In genomic region chr4:173536808-173537429, GRCh38 we compare ENCODE assay signal across 12 cellular contexts. TPM values are rescaled to one million over a fixed set of nuclear protein-coding genes. Genes with fewer than 3 reads are reported as not detected.
DNase-seq lines count a peak whose midpoint lies in the region; TF ChIP-seq lines count a peak whose summit lies in the region.
"Had no signal": no experiment of that assay in that cellular context is flagged by ENCODE, and none has a peak within 500 bp of the region (broad histone marks: within the 10 kb centered on the region; RNA-seq: fewer than 3 reads in every experiment).

No MANE protein-coding gene starts in this region.

- peaks cover 33% of the 10 kb centered on the region for H3K79me2 ChIP-seq in hepatocyte

- 0 out of 2 replicates have a peak, but pooled peaks have one; percentile 20 for TF ChIP-seq CTCF in WERI-Rb-1 (IDR thresholded peaks at IDR 0.05; ENCODE audit: low read depth, low read length)
- TF ChIP-seq CTCF in hepatocyte (IDR thresholded peaks at IDR 0.05; ENCODE audit: poor library complexity) = no peak
- no peak for TF ChIP-seq CTCF in uterus (IDR thresholded peaks at IDR 0.05)

- H3K27me3 ChIP-seq in WERI-Rb-1 (ENCODE audit: insufficient read depth, low read depth, severe bottlenecking) (no peaks in the 10 kb centered on the region), hepatocyte (peaks cover 85% of the 10 kb centered on the region), uterus (no peaks in the 10 kb centered on the region)

- no peak overlapping the region for H2AFZ ChIP-seq in hepatocyte

- H3K27ac ChIP-seq in WERI-Rb-1 (no peak overlapping the region), hepatocyte (no peak overlapping the region), uterus (peak overlapping the region; percentile 93 to 98)
- H3K27ac ChIP-seq: upper lobe of right lung had no signal

- H3K4me1 Mint-ChIP-seq in activated naive CD8-positive, alpha-beta T cell (ENCODE audit: low read depth) = peaks cover 15% of the 10 kb centered on the region
- peaks cover 8% of the 10 kb centered on the region for H3K4me1 Mint-ChIP-seq in activated naive CD8-positive, alpha-beta T cell treated with anti-CD3 and anti-CD28 coated beads for 36 hours
- H3K4me1 Mint-ChIP-seq in activated T-helper 1 cell treated with anti-CD3 and anti-CD28 coated beads, Interleukin-12 subunit alpha, Interleukin-12 subunit beta, Interleukin-2, Interleukin-4 antibody, amounts not matched to agents 30 ng/mL and 10 ng/mL and 1 ng/mL, durations not matched to agents 14 hours and 24 hours and 36 hours (ENCODE audit: low read depth) = peaks cover 4% of the 10 kb centered on the region

- H3K36me3 ChIP-seq in WERI-Rb-1 = no peaks in the 10 kb centered on the region
- H3K36me3 ChIP-seq in hepatocyte (replicated peaks; ENCODE audit: insufficient read depth, low read depth) = no peaks in the 10 kb centered on the region
- H3K36me3 ChIP-seq in uterus = no peaks in the 10 kb centered on the region
- H3K36me3 ChIP-seq: upper lobe of right lung had no signal

- H3K9me3 ChIP-seq in WERI-Rb-1 (ENCODE audit: severe bottlenecking) (no peaks in the 10 kb centered on the region), hepatocyte (ENCODE audit: low read depth) (no peaks in the 10 kb centered on the region), uterus (no peaks in the 10 kb centered on the region)
- H3K9me3 ChIP-seq: upper lobe of right lung had no signal

- no peak for DNase-seq in activated naive CD8-positive, alpha-beta T cell treated with anti-CD3 and anti-CD28 coated beads for 36 hours
- DNase-seq in WERI-Rb-1 = no peak
- DNase-seq in hepatocyte (ENCODE audit: low spot score) = peak; percentile 45
- peak in 1 of 2 donors; percentile 39 for DNase-seq in uterus
- DNase-seq in activated T-helper 1 cell treated with anti-CD3 and anti-CD28 coated beads, Interleukin-12 subunit alpha, Interleukin-12 subunit beta, Interleukin-2, Interleukin-4 antibody, amounts not matched to agents 30 ng/mL and 10 ng/mL and 1 ng/mL, durations not matched to agents 14 hours and 24 hours and 36 hours (ENCODE audit: low spot score) = no peak
- DNase-seq in cortex of kidney (lab: John Stamatoyannopoulos, UW) = no peak
- DNase-seq in stimulated activated naive CD4-positive, alpha-beta T cell treated with Interleukin-2 at 50 U/mL for 16 hours (lab: John Stamatoyannopoulos, UW) = no peak
- DNase-seq: naive B cell, NCI-H2227 treated with DMSO at 0.1 percent for 48 hours, upper lobe of right lung had no signal

- peak overlapping the region; percentile 44 for H3K4me3 Mint-ChIP-seq in activated naive CD8-positive, alpha-beta T cell
- no peak overlapping the region for H3K4me3 Mint-ChIP-seq in activated naive CD8-positive, alpha-beta T cell treated with anti-CD3 and anti-CD28 coated beads for 36 hours
- no peak overlapping the region for H3K4me3 Mint-ChIP-seq in activated T-helper 1 cell treated with anti-CD3 and anti-CD28 coated beads, Interleukin-12 subunit alpha, Interleukin-12 subunit beta, Interleukin-2, Interleukin-4 antibody, amounts not matched to agents 30 ng/mL and 10 ng/mL and 1 ng/mL, durations not matched to agents 14 hours and 24 hours and 36 hours

- H4K20me1 ChIP-seq in hepatocyte (ENCODE audit: insufficient read depth, poor library complexity, severe bottlenecking) = no peaks in the 10 kb centered on the region

- peaks cover 10% of the 10 kb centered on the region for H3K9me3 Mint-ChIP-seq in activated naive CD8-positive, alpha-beta T cell (ENCODE audit: low read depth)
- peaks cover 3% of the 10 kb centered on the region for H3K9me3 Mint-ChIP-seq in activated naive CD8-positive, alpha-beta T cell treated with anti-CD3 and anti-CD28 coated beads for 36 hours
- no peaks in the 10 kb centered on the region for H3K9me3 Mint-ChIP-seq in activated T-helper 1 cell treated with anti-CD3 and anti-CD28 coated beads, Interleukin-12 subunit alpha, Interleukin-12 subunit beta, Interleukin-2, Interleukin-4 antibody, amounts not matched to agents 30 ng/mL and 10 ng/mL and 1 ng/mL, durations not matched to agents 14 hours and 24 hours and 36 hours

- peaks cover 8% of the 10 kb centered on the region for H3K36me3 Mint-ChIP-seq in activated naive CD8-positive, alpha-beta T cell
- H3K36me3 Mint-ChIP-seq in activated naive CD8-positive, alpha-beta T cell treated with anti-CD3 and anti-CD28 coated beads for 36 hours = no peaks in the 10 kb centered on the region
- H3K36me3 Mint-ChIP-seq in activated T-helper 1 cell treated with anti-CD3 and anti-CD28 coated beads, Interleukin-12 subunit alpha, Interleukin-12 subunit beta, Interleukin-2, Interleukin-4 antibody, amounts not matched to agents 30 ng/mL and 10 ng/mL and 1 ng/mL, durations not matched to agents 14 hours and 24 hours and 36 hours (ENCODE audit: low read depth) = peaks cover 1% of the 10 kb centered on the region

- H3K4me3 ChIP-seq in WERI-Rb-1 (ENCODE audit: low read depth, low read length) (no peak overlapping the region), hepatocyte (no peak overlapping the region), uterus (no peak overlapping the region)
- H3K4me3 ChIP-seq: upper lobe of right lung had no signal

- no peaks in the 10 kb centered on the region for H3K9me2 ChIP-seq in hepatocyte (replicated peaks; ENCODE audit: insufficient read depth)

- peaks cover 74% of the 10 kb centered on the region for H3K27me3 Mint-ChIP-seq in activated naive CD8-positive, alpha-beta T cell
- peaks cover 91% of the 10 kb centered on the region for H3K27me3 Mint-ChIP-seq in activated naive CD8-positive, alpha-beta T cell treated with anti-CD3 and anti-CD28 coated beads for 36 hours
- peaks cover 83% of the 10 kb centered on the region for H3K27me3 Mint-ChIP-seq in activated T-helper 1 cell treated with anti-CD3 and anti-CD28 coated beads, Interleukin-12 subunit alpha, Interleukin-12 subunit beta, Interleukin-2, Interleukin-4 antibody, amounts not matched to agents 30 ng/mL and 10 ng/mL and 1 ng/mL, durations not matched to agents 14 hours and 24 hours and 36 hours (ENCODE audit: insufficient read depth)

- no peak for TF ChIP-seq POLR2A in uterus (IDR thresholded peaks at IDR 0.05)

- H3K4me1 ChIP-seq in hepatocyte (ENCODE audit: insufficient read depth) = peaks cover 3% of the 10 kb centered on the region
- H3K4me1 ChIP-seq in uterus = peaks cover 0 to 4% of the 10 kb centered on the region in 2 donors

- H3K27ac Mint-ChIP-seq in activated naive CD8-positive, alpha-beta T cell = no peak overlapping the region
- H3K27ac Mint-ChIP-seq in activated naive CD8-positive, alpha-beta T cell treated with anti-CD3 and anti-CD28 coated beads for 36 hours = no peak overlapping the region
- H3K27ac Mint-ChIP-seq in activated T-helper 1 cell treated with anti-CD3 and anti-CD28 coated beads, Interleukin-12 subunit alpha, Interleukin-12 subunit beta, Interleukin-2, Interleukin-4 antibody, amounts not matched to agents 30 ng/mL and 10 ng/mL and 1 ng/mL, durations not matched to agents 14 hours and 24 hours and 36 hours = no peak overlapping the region
- H3K27ac Mint-ChIP-seq: naive B cell had no signal

- WGBS in hepatocyte (ENCODE audit: low lambda C conversion rate, missing lambda C conversion rate) = 46% methylated on average over 12 of the region's 12 CpGs

- intact Hi-C loops in uterus (cut with DNase I; ENCODE audit: low total_unique reads) = no loop called here
- intact Hi-C loops in activated T-helper 1 cell treated with anti-CD3 and anti-CD28 coated beads, Interleukin-12 subunit alpha, Interleukin-12 subunit beta, Interleukin-2, Interleukin-4 antibody, amounts not matched to agents 30 ng/mL and 10 ng/mL and 1 ng/mL, durations not matched to agents 14 hours and 24 hours and 36 hours (cut with micrococcal nuclease) = loop anchor here (5.0 kb wide), 1 partner anchor 35 kb away; no protein-coding TSS in a partner anchor

- H3K4me2 ChIP-seq in hepatocyte = peak overlapping the region; percentile 91

RNA-seq across cellular contexts. Expression of gene HAND2, which starts 6.9 kb away (rescaled TPM):
- not detected for total RNA-seq in activated naive CD8-positive, alpha-beta T cell treated with anti-CD3 and anti-CD28 coated beads for 36 hours
- 67.9 and 69.7 TPM in 2 replicates for total RNA-seq in hepatocyte
- 141 and 152 TPM in 2 replicates for polyA plus RNA-seq in hepatocyte
- 10 to 100 TPM; 20.3 to 77.6 (median 23.7) TPM for total RNA-seq in uterus
- total RNA-seq in activated T-helper 1 cell treated with anti-CD3 and anti-CD28 coated beads, Interleukin-12 subunit alpha, Interleukin-12 subunit beta, Interleukin-2, Interleukin-4 antibody, amounts not matched to agents 30 ng/mL and 10 ng/mL and 1 ng/mL, durations not matched to agents 14 hours and 24 hours and 36 hours = not detected in 2 replicates
- total RNA-seq: T-helper 1 cell treated with Interleukin-12 subunit alpha and Interleukin-12 subunit beta and Interleukin-4 antibody, amounts not matched to agents 30 ng/mL and 1 ng/mL, for 36 hours; upper lobe of right lung had no signal

Comparison
In these comparisons a context has a peak if more than half of its experiments do, and no peak if none do; other contexts are left out.
1. H3K27ac ChIP-seq: peak in uterus (2 of 2); none in WERI-Rb-1 (single experiment) and hepatocyte (single experiment).
2. RNA of gene HAND2, which starts 6.9 kb away (total RNA-seq): 67.9 to 69.7 TPM in hepatocyte and 20.3 to 77.6 TPM in uterus; not detected in activated naive CD8-positive, alpha-beta T cell treated with anti-CD3 and anti-CD28 coated beads for 36 hours and not detected in activated T-helper 1 cell treated with anti-CD3 and anti-CD28 coated beads, Interleukin-12 subunit alpha, Interleukin-12 subunit beta, Interleukin-2, Interleukin-4 antibody, amounts not matched to agents 30 ng/mL and 10 ng/mL and 1 ng/mL, durations not matched to agents 14 hours and 24 hours and 36 hours; every median in the first group is over 10 times any median in the second.